Comparison of ENCODE assay signal across 8 cellular contexts in the genomic region with DNA sequence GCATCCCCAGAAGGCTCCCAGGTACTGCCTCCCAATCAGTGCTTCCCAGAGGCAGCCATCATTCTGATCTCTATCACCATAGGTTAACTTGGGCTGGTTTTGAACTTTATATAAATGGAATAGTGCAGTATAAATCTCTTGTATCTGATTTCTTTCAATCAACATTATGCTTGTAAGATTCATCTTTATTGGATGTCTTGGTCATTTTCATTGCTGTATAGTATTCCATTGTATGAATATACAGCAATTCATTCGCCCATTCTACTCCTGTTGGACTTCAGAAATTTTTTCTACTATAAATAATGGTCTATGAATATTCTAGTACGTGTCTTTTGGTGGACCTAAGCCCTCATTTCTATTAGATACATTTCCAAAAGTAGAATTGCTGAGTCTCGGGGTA.
"Had no signal": no experiment of that assay in that cellular context is flagged by ENCODE, and none has a peak within 500 bp of the region (broad histone marks: within the 10 kb centered on the region; RNA-seq: fewer than 3 reads in every experiment).

No MANE protein-coding gene starts in this region.

- DNase-seq: GDM1, GF-D8 had no signal

- ATAC-seq: GM12878 had no signal

- FAIRE-seq: G401.6, GM12878, GM12891, GM12892, GM18507, GM19239 had no signal

- H3K4me3 ChIP-seq: GM12878 had no signal
